9 cellular contexts compared by ENCODE assay signal in genomic region chr22:41976961-41977566, GRCh38. TPM values are rescaled to one million over a fixed set of nuclear protein-coding genes. Genes with fewer than 3 reads are reported as not detected.
A peak's percentile ranks its signal among the peaks of the same experiment; 100 is the strongest.
DNase-seq lines count a peak whose midpoint lies in the region; ATAC-seq, FAIRE-seq and TF ChIP-seq lines count a peak whose summit lies in the region.
"Had no signal": no experiment of that assay in that cellular context is flagged by ENCODE, and none has a peak within 500 bp of the region (broad histone marks: within the 10 kb centered on the region; RNA-seq: fewer than 3 reads in every experiment).

No MANE protein-coding gene starts in this region.

- H3K4me1 Mint-ChIP-seq in activated CD8-positive, alpha-beta T cell treated with anti-CD3 and anti-CD28 coated beads for 36 hours (ENCODE audit: low read depth) = no peaks in the 10 kb centered on the region

- no peaks in the 10 kb centered on the region for H3K36me3 Mint-ChIP-seq in activated CD8-positive, alpha-beta T cell treated with anti-CD3 and anti-CD28 coated beads for 36 hours (ENCODE audit: low read depth)

- CTCF ChIA-PET in A549 (lab: Yijun Ruan, JAX) = interaction anchor here (0.6 to 1.0 kb wide), 2 partner anchors 13 to 16 kb away, joined by 4 read pairs; no protein-coding TSS in a partner anchor
- CTCF ChIA-PET in activated CD8-positive, alpha-beta T cell treated with anti-CD3 and anti-CD28 coated beads for 36 hours (lab: Charles Lee) = interaction anchor here (0.8 to 1.4 kb wide), 2 partner anchors 37 to 48 kb away, joined by 3 read pairs; no protein-coding TSS in a partner anchor

- no peaks in the 10 kb centered on the region for H3K36me3 ChIP-seq in left lung

- no peaks in the 10 kb centered on the region for H3K9me3 Mint-ChIP-seq in activated CD8-positive, alpha-beta T cell treated with anti-CD3 and anti-CD28 coated beads for 36 hours

- DNase-seq in A549 (ENCODE audit: low read depth in 1 of 2, low spot score in 1 of 2) (no peak), GM12864 (ENCODE audit: low read depth) (no peak), left lung (no peak), AG08395 (ENCODE audit: low spot score) (no peak)
- peak; percentile 37 for DNase-seq in activated CD8-positive, alpha-beta T cell treated with anti-CD3 and anti-CD28 coated beads for 36 hours

- TF ChIP-seq RAD21 in A549 (conservative IDR thresholded peaks at IDR 0.05 in 1 of 2, IDR thresholded peaks at IDR 0.05 in 1 of 2) = no peak

- H3K27me3 ChIP-seq in left lung = peaks cover 8 to 64% of the 10 kb centered on the region in 2 donors

- TF ChIP-seq EP300 in A549 (IDR thresholded peaks at IDR 0.05) = no peak

- intact Hi-C loops in activated CD8-positive, alpha-beta T cell treated with anti-CD3 and anti-CD28 coated beads for 36 hours (cut with micrococcal nuclease) = no loop called here
- intact Hi-C loops in left lung (cut with DNase I) = no loop called here

- TF ChIP-seq CTCF in A549 (IDR thresholded peaks at IDR 0.05) = no peak
- TF ChIP-seq CTCF in GM12864 (IDR thresholded peaks at IDR 0.05; ENCODE audit: low read depth, low read length, missing control alignments) = no peak
- no peak for TF ChIP-seq CTCF in activated CD8-positive, alpha-beta T cell treated with anti-CD3 and anti-CD28 coated beads for 36 hours (IDR thresholded peaks at IDR 0.05)
- no peak for TF ChIP-seq CTCF in left lung (IDR thresholded peaks at IDR 0.05)

- H3K27me3 Mint-ChIP-seq in activated CD8-positive, alpha-beta T cell treated with anti-CD3 and anti-CD28 coated beads for 36 hours = peaks cover 46% of the 10 kb centered on the region

- H3K4me2 ChIP-seq in A549 = peak overlapping the region; percentile 97

- POLR2A ChIA-PET in A549 (lab: Yijun Ruan, JAX) = no interaction called here
- POLR2A ChIA-PET in activated CD8-positive, alpha-beta T cell treated with anti-CD3 and anti-CD28 coated beads for 36 hours (lab: Charles Lee) = interaction anchor here (0.6 kb wide), 1 partner anchor 970 kb away, joined by 3 read pairs; no protein-coding TSS in a partner anchor

- TF ChIP-seq POLR2A in A549 (IDR thresholded peaks at IDR 0.05; ENCODE audit: low read length) = no peak

- no peaks in the 10 kb centered on the region for H3K4me1 ChIP-seq in A549
- peaks cover 4 to 10% of the 10 kb centered on the region in 2 donors for H3K4me1 ChIP-seq in left lung

- no peak overlapping the region for H3K27ac Mint-ChIP-seq in activated CD8-positive, alpha-beta T cell treated with anti-CD3 and anti-CD28 coated beads for 36 hours

- H3K27ac ChIP-seq in A549 (peak overlapping the region; percentile 66 to 84; a peak in 5 of 6 replicates), left lung (no peak overlapping the region)

- ATAC-seq in A549 = peak; percentile 32 to 41; a peak in 5 of 6 replicates
- peak; percentile 35 for ATAC-seq in activated CD8-positive, alpha-beta T cell treated with anti-CD3 and anti-CD28 coated beads for 36 hours
- ATAC-seq in left lung = no peak
- ATAC-seq in HG02840 (IDR thresholded peaks at IDR 0.05; ENCODE audit: low FRiP score, unreplicated experiment) = no peak
- no peak for ATAC-seq in GM19395 (IDR thresholded peaks at IDR 0.05; ENCODE audit: unreplicated experiment)
- no peak for ATAC-seq in GM21576 (IDR thresholded peaks at IDR 0.05; ENCODE audit: unreplicated experiment)

- 32% methylated on average over 4 of the region's 46 CpGs for WGBS in A549 (ENCODE audit: missing lambda C conversion rate)

- no peak for FAIRE-seq in A549 (lab: Jason Lieb, UNC)
- FAIRE-seq: colon had no signal

- H3K9me3 ChIP-seq in A549 (no peaks in the 10 kb centered on the region), left lung (no peaks in the 10 kb centered on the region)

- H3K4me3 ChIP-seq in A549 (peak overlapping the region; percentile 58), GM12864 (ENCODE audit: low read depth, low read length) (peak overlapping the region; percentile 63), left lung (peak overlapping the region; percentile 15 to 45)

- H3K4me3 Mint-ChIP-seq in activated CD8-positive, alpha-beta T cell treated with anti-CD3 and anti-CD28 coated beads for 36 hours = peak overlapping the region; percentile 15

TF ChIP-seq in A549, 52 proteins besides CTCF, POLR2A, EP300 and RAD21:
- no peak for TF ChIP-seq RFX5 (IDR thresholded peaks at IDR 0.05)
- no peak for TF ChIP-seq RARB (CRISPR knock-in tag; IDR thresholded peaks at IDR 0.05)

RNA-seq across cellular contexts. Expression of gene SEPTIN3, which starts 7.8 kb away (rescaled TPM):
- polyA plus RNA-seq in A549 (2011; rRNA removed) = 1.3 and 1.7 TPM in 2 replicates
- 0.99 and 1.3 TPM in 2 replicates for polyA plus RNA-seq in A549 (2012; cell fraction: cytosol; rRNA removed)
- 0.52 and 0.75 TPM in 2 replicates for polyA plus RNA-seq in A549 (2012; cell fraction: nucleus; rRNA removed)
- polyA plus RNA-seq in A549 (2017; fragmentation: RNase III; extraction: RNeasy Plus Mini Kit Qiagen cat#74134 plus additional on column Dnase treatment) = 0.84 to 1.3 TPM (median 1.1 TPM) in 3 replicates
- 0.83 and 1.8 TPM in 2 replicates for polyA minus RNA-seq in A549 (2011; rRNA and poly(A)+ RNA removed)
- total RNA-seq in activated CD8-positive, alpha-beta T cell treated with anti-CD3 and anti-CD28 coated beads for 36 hours = under 1 TPM; 0.20 to 0.36 TPM
- 1 to 10 TPM in 1 of 2 donors, under 1 TPM in 1; 0.99 to 2.0 TPM for total RNA-seq in left lung

RNA-seq across cellular contexts. Expression of gene WBP2NL, which starts 21.5 kb away (rescaled TPM):
- polyA plus RNA-seq in A549 (2011; rRNA removed) (0.08 and 0.14 TPM in 2 replicates), A549 (2017; fragmentation: RNase III; extraction: RNeasy Plus Mini Kit Qiagen cat#74134 plus additional on column Dnase treatment) (0.08 to 0.12 TPM (median 0.10 TPM) in 3 replicates)
- polyA plus RNA-seq in A549 (2012; cell fraction: cytosol; rRNA removed) = 0.07 TPM in 1 of 2 replicates, not detected in the other
- polyA plus RNA-seq in A549 (2012; cell fraction: nucleus; rRNA removed) = 0.06 TPM in 1 of 2 replicates, not detected in the other
- 0.34 TPM in 1 of 2 replicates, not detected in the other for polyA minus RNA-seq in A549 (2011; rRNA and poly(A)+ RNA removed)
- total RNA-seq in activated CD8-positive, alpha-beta T cell treated with anti-CD3 and anti-CD28 coated beads for 36 hours = under 1 TPM in 1 of 2 experiments, not detected in 1; 0.43 TPM
- total RNA-seq in left lung = 1 to 10 TPM; 1.6 to 1.8 TPM

RNA-seq across cellular contexts. Expression of gene CENPM, which starts 30.1 kb away (rescaled TPM):
- polyA plus RNA-seq in A549 (2011; rRNA removed) (22.3 and 23.9 TPM in 2 replicates), A549 (2017; fragmentation: RNase III; extraction: RNeasy Plus Mini Kit Qiagen cat#74134 plus additional on column Dnase treatment) (34.7 to 40.1 TPM (median 36.5 TPM) in 3 replicates)
- polyA plus RNA-seq in A549 (2012; cell fraction: cytosol; rRNA removed) = 73.2 and 81.0 TPM in 2 replicates
- polyA plus RNA-seq in A549 (2012; cell fraction: nucleus; rRNA removed) = 79.3 and 105 TPM in 2 replicates
- 19.6 and 24.1 TPM in 2 replicates for polyA minus RNA-seq in A549 (2011; rRNA and poly(A)+ RNA removed)
- 10 to 100 TPM; 62.5 to 63.1 TPM for total RNA-seq in activated CD8-positive, alpha-beta T cell treated with anti-CD3 and anti-CD28 coated beads for 36 hours
- 10 to 100 TPM in 1 of 2 donors, 1 to 10 TPM in 1; 9.6 to 12.0 TPM for total RNA-seq in left lung

RNA-seq across cellular contexts. Expression of gene TNFRSF13C, which starts 50.5 kb away (rescaled TPM):
- 0.18 and 0.29 TPM in 2 replicates for polyA plus RNA-seq in A549 (2011; rRNA removed)
- 0.22 and 0.23 TPM in 2 replicates for polyA plus RNA-seq in A549 (2012; cell fraction: cytosol; rRNA removed)
- polyA plus RNA-seq in A549 (2012; cell fraction: nucleus; rRNA removed) = 4.9 and 5.0 TPM in 2 replicates
- 0.24 to 0.35 TPM (median 0.26 TPM) in 3 replicates for polyA plus RNA-seq in A549 (2017; fragmentation: RNase III; extraction: RNeasy Plus Mini Kit Qiagen cat#74134 plus additional on column Dnase treatment)
- polyA minus RNA-seq in A549 (2011; rRNA and poly(A)+ RNA removed) = 0.21 and 0.29 TPM in 2 replicates
- 1 to 10 TPM; 4.0 TPM for total RNA-seq in activated CD8-positive, alpha-beta T cell treated with anti-CD3 and anti-CD28 coated beads for 36 hours
- total RNA-seq in left lung = under 1 TPM; 0.15 to 0.42 TPM

Comparison
In these comparisons a context has a peak if more than half of its experiments do, and no peak if none do; other contexts are left out.
1. ATAC-seq: peak in A549 (2 of 2) and activated CD8-positive, alpha-beta T cell treated with anti-CD3 and anti-CD28 coated beads for 36 hours (single experiment); none in left lung (single experiment), HG02840 (single experiment), GM19395 (single experiment) and GM21576 (single experiment).
2. H3K27ac ChIP-seq: peak in A549 (2 of 2); none in left lung (0 of 2).
3. Peak in every context shown above with its lines, with median percentiles within 50 percentile points of each other: H3K4me3 ChIP-seq.